1 cellular context compared by ENCODE assay signal in the genomic region with DNA sequence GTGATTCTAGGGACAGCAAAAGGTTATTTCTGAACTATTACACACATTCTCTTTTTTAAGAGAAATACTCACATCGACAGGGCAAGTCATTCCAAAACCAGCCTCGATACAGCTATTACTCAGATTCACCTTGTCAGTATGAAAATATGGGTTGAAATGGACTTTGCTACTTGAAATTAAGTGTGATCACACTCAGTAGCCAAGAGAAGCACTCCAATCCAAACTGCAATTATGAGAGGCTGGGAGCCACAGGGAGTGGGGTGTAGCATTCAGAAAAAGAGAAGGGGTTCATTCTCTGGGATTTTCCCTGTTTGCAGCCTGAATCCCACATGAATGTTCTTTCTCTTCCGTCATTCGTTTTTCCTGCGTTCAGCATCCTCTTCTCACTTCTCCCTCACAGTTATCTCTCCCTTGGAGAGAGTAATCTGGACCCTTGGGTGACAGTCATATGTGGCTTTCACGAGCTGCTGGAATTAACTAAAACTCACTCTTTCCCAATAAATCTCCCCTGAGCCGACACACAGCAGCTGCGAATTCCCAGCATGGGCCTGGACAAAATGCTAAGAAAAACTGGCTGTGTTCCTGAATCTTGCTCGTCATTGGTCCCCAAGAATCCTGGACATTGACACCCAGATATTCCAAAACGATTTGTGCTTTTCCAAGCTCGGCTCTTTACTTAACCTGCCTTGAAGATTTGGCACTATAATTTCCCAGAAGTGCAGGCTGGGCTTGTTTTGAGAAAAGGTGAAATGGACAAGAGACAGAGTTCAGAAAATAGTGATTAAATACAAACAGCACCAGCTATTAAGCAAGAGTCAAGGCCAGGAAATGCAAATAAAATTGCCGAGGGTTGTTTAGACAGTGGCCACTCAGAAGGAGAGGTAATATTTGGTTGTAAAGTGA.
TF ChIP-seq lines count a peak whose summit lies in the region.

No MANE protein-coding gene starts in this region.

TF ChIP-seq in GM12878, 131 proteins besides CTCF, POLR2A, EP300 and RAD21 (continued from another document and continues in another):
- TF ChIP-seq, protein P1, sequence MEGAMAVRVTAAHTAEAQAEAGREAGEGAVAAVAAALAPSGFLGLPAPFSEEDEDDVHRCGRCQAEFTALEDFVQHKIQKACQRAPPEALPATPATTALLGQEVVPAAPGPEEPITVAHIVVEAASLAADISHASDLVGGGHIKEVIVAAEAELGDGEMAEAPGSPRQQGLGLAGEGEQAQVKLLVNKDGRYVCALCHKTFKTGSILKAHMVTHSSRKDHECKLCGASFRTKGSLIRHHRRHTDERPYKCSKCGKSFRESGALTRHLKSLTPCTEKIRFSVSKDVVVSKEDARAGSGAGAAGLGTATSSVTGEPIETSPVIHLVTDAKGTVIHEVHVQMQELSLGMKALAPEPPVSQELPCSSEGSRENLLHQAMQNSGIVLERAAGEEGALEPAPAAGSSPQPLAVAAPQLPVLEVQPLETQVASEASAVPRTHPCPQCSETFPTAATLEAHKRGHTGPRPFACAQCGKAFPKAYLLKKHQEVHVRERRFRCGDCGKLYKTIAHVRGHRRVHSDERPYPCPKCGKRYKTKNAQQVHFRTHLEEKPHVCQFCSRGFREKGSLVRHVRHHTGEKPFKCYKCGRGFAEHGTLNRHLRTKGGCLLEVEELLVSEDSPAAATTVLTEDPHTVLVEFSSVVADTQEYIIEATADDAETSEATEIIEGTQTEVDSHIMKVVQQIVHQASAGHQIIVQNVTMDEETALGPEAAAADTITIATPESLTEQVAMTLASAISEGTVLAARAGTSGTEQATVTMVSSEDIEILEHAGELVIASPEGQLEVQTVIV (IDR thresholded peaks at IDR 0.05; ENCODE audit: borderline replicate concordance, partially characterized antibody), result no peak
- TF ChIP-seq CREB1 (IDR thresholded peaks at IDR 0.05; ENCODE audit: low read depth), result peak; percentile 51; the same call in 1 of the 2 replicates
- TF ChIP-seq, protein P2, sequence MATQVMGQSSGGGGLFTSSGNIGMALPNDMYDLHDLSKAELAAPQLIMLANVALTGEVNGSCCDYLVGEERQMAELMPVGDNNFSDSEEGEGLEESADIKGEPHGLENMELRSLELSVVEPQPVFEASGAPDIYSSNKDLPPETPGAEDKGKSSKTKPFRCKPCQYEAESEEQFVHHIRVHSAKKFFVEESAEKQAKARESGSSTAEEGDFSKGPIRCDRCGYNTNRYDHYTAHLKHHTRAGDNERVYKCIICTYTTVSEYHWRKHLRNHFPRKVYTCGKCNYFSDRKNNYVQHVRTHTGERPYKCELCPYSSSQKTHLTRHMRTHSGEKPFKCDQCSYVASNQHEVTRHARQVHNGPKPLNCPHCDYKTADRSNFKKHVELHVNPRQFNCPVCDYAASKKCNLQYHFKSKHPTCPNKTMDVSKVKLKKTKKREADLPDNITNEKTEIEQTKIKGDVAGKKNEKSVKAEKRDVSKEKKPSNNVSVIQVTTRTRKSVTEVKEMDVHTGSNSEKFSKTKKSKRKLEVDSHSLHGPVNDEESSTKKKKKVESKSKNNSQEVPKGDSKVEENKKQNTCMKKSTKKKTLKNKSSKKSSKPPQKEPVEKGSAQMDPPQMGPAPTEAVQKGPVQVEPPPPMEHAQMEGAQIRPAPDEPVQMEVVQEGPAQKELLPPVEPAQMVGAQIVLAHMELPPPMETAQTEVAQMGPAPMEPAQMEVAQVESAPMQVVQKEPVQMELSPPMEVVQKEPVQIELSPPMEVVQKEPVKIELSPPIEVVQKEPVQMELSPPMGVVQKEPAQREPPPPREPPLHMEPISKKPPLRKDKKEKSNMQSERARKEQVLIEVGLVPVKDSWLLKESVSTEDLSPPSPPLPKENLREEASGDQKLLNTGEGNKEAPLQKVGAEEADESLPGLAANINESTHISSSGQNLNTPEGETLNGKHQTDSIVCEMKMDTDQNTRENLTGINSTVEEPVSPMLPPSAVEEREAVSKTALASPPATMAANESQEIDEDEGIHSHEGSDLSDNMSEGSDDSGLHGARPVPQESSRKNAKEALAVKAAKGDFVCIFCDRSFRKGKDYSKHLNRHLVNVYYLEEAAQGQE (IDR thresholded peaks at IDR 0.05; ENCODE audit: low read depth, low read length), result peak; percentile 51; the same call in 1 of the 2 replicates
- TF ChIP-seq FOXM1 (IDR thresholded peaks at IDR 0.05; ENCODE audit: low read depth, low read length), result peak; percentile 97
- peak; percentile 98 for TF ChIP-seq DPF2 (IDR thresholded peaks at IDR 0.05)
- TF ChIP-seq ATF7 (IDR thresholded peaks at IDR 0.05; ENCODE audit: low read depth), result peak; percentile 95
- no peak for TF ChIP-seq CHD1 (IDR thresholded peaks at IDR 0.05; ENCODE audit: low read depth, low read length)
- TF ChIP-seq, protein P3, sequence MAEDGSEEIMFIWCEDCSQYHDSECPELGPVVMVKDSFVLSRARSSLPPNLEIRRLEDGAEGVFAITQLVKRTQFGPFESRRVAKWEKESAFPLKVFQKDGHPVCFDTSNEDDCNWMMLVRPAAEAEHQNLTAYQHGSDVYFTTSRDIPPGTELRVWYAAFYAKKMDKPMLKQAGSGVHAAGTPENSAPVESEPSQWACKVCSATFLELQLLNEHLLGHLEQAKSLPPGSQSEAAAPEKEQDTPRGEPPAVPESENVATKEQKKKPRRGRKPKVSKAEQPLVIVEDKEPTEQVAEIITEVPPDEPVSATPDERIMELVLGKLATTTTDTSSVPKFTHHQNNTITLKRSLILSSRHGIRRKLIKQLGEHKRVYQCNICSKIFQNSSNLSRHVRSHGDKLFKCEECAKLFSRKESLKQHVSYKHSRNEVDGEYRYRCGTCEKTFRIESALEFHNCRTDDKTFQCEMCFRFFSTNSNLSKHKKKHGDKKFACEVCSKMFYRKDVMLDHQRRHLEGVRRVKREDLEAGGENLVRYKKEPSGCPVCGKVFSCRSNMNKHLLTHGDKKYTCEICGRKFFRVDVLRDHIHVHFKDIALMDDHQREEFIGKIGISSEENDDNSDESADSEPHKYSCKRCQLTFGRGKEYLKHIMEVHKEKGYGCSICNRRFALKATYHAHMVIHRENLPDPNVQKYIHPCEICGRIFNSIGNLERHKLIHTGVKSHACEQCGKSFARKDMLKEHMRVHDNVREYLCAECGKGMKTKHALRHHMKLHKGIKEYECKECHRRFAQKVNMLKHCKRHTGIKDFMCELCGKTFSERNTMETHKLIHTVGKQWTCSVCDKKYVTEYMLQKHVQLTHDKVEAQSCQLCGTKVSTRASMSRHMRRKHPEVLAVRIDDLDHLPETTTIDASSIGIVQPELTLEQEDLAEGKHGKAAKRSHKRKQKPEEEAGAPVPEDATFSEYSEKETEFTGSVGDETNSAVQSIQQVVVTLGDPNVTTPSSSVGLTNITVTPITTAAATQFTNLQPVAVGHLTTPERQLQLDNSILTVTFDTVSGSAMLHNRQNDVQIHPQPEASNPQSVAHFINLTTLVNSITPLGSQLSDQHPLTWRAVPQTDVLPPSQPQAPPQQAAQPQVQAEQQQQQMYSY (CRISPR knock-in tag; IDR thresholded peaks at IDR 0.05), result no peak
- TF ChIP-seq BACH1 (IDR thresholded peaks at IDR 0.05; ENCODE audit: borderline replicate concordance), result peak; percentile 83; the same call in 1 of the 2 replicates
- peak; percentile 98 for TF ChIP-seq MTA2 (IDR thresholded peaks at IDR 0.05; ENCODE audit: low read depth)
- TF ChIP-seq SMARCA5 (IDR thresholded peaks at IDR 0.05), result peak; percentile 23; the same call in 1 of the 2 replicates
- peak; percentile 62; the same call in 1 of the 2 replicates for TF ChIP-seq TCF3 (IDR thresholded peaks at IDR 0.05; ENCODE audit: borderline replicate concordance, insufficient read depth, low read depth, low read length)
- TF ChIP-seq MEF2B (IDR thresholded peaks at IDR 0.05; ENCODE audit: partially characterized antibody, poor library complexity, severe bottlenecking), result peak; percentile 82
- TF ChIP-seq BHLHE40 (IDR thresholded peaks at IDR 0.05; ENCODE audit: borderline replicate concordance in 1 of 2, low read depth in 2 of 2, low read length in 1 of 2), result peak; percentile 79 to 80
- no peak for TF ChIP-seq PAX8 (IDR thresholded peaks at IDR 0.05)
- TF ChIP-seq, protein P4, sequence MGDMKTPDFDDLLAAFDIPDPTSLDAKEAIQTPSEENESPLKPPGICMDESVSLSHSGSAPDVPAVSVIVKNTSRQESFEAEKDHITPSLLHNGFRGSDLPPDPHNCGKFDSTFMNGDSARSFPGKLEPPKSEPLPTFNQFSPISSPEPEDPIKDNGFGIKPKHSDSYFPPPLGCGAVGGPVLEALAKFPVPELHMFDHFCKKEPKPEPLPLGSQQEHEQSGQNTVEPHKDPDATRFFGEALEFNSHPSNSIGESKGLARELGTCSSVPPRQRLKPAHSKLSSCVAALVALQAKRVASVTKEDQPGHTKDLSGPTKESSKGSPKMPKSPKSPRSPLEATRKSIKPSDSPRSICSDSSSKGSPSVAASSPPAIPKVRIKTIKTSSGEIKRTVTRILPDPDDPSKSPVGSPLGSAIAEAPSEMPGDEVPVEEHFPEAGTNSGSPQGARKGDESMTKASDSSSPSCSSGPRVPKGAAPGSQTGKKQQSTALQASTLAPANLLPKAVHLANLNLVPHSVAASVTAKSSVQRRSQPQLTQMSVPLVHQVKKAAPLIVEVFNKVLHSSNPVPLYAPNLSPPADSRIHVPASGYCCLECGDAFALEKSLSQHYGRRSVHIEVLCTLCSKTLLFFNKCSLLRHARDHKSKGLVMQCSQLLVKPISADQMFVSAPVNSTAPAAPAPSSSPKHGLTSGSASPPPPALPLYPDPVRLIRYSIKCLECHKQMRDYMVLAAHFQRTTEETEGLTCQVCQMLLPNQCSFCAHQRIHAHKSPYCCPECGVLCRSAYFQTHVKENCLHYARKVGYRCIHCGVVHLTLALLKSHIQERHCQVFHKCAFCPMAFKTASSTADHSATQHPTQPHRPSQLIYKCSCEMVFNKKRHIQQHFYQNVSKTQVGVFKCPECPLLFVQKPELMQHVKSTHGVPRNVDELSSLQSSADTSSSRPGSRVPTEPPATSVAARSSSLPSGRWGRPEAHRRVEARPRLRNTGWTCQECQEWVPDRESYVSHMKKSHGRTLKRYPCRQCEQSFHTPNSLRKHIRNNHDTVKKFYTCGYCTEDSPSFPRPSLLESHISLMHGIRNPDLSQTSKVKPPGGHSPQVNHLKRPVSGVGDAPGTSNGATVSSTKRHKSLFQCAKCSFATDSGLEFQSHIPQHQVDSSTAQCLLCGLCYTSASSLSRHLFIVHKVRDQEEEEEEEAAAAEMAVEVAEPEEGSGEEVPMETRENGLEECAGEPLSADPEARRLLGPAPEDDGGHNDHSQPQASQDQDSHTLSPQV (IDR thresholded peaks at IDR 0.05), result peak; percentile 82
- peak; percentile 99 for TF ChIP-seq IKZF1 (conservative IDR thresholded peaks at IDR 0.05)
- TF ChIP-seq, protein P5, sequence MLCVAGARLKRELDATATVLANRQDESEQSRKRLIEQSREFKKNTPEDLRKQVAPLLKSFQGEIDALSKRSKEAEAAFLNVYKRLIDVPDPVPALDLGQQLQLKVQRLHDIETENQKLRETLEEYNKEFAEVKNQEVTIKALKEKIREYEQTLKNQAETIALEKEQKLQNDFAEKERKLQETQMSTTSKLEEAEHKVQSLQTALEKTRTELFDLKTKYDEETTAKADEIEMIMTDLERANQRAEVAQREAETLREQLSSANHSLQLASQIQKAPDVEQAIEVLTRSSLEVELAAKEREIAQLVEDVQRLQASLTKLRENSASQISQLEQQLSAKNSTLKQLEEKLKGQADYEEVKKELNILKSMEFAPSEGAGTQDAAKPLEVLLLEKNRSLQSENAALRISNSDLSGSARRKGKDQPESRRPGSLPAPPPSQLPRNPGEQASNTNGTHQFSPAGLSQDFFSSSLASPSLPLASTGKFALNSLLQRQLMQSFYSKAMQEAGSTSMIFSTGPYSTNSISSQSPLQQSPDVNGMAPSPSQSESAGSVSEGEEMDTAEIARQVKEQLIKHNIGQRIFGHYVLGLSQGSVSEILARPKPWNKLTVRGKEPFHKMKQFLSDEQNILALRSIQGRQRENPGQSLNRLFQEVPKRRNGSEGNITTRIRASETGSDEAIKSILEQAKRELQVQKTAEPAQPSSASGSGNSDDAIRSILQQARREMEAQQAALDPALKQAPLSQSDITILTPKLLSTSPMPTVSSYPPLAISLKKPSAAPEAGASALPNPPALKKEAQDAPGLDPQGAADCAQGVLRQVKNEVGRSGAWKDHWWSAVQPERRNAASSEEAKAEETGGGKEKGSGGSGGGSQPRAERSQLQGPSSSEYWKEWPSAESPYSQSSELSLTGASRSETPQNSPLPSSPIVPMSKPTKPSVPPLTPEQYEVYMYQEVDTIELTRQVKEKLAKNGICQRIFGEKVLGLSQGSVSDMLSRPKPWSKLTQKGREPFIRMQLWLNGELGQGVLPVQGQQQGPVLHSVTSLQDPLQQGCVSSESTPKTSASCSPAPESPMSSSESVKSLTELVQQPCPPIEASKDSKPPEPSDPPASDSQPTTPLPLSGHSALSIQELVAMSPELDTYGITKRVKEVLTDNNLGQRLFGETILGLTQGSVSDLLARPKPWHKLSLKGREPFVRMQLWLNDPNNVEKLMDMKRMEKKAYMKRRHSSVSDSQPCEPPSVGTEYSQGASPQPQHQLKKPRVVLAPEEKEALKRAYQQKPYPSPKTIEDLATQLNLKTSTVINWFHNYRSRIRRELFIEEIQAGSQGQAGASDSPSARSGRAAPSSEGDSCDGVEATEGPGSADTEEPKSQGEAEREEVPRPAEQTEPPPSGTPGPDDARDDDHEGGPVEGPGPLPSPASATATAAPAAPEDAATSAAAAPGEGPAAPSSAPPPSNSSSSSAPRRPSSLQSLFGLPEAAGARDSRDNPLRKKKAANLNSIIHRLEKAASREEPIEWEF (IDR thresholded peaks at IDR 0.05; ENCODE audit: insufficient replicate concordance, low read depth, low read length), result peak; percentile 81
- TF ChIP-seq, protein P6, sequence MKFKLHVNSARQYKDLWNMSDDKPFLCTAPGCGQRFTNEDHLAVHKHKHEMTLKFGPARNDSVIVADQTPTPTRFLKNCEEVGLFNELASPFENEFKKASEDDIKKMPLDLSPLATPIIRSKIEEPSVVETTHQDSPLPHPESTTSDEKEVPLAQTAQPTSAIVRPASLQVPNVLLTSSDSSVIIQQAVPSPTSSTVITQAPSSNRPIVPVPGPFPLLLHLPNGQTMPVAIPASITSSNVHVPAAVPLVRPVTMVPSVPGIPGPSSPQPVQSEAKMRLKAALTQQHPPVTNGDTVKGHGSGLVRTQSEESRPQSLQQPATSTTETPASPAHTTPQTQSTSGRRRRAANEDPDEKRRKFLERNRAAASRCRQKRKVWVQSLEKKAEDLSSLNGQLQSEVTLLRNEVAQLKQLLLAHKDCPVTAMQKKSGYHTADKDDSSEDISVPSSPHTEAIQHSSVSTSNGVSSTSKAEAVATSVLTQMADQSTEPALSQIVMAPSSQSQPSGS (IDR thresholded peaks at IDR 0.05; ENCODE audit: low read length), result peak; percentile 100
- TF ChIP-seq NR2C2 (IDR thresholded peaks at IDR 0.05; ENCODE audit: borderline replicate concordance, control insufficient read depth, insufficient read length, low read depth), result no peak
- peak; percentile 1; the same call in 1 of the 2 replicates for TF ChIP-seq STAT3 (IDR thresholded peaks at IDR 0.05; ENCODE audit: low read depth, low read length)
- TF ChIP-seq MTA3 (IDR thresholded peaks at IDR 0.05; ENCODE audit: borderline replicate concordance, low read length), result peak; percentile 95
- TF ChIP-seq SUPT20H (IDR thresholded peaks at IDR 0.05; ENCODE audit: borderline replicate concordance, control insufficient read depth, low read depth, low read length), result no peak
- TF ChIP-seq RBBP5 (conservative IDR thresholded peaks at IDR 0.05), result no peak
- no peak for TF ChIP-seq NR2C1 (IDR thresholded peaks at IDR 0.05)
